11 cellular contexts compared by ENCODE assay signal in genomic region chr7:44074349-44074695, GRCh38. TPM values are rescaled to one million over a fixed set of nuclear protein-coding genes. Genes with fewer than 3 reads are reported as not detected.
A peak's percentile ranks its signal among the peaks of the same experiment; 100 is the strongest.
DNase-seq lines count a peak whose midpoint lies in the region; ATAC-seq and TF ChIP-seq lines count a peak whose summit lies in the region.
"Had no signal": no experiment of that assay in that cellular context is flagged by ENCODE, and none has a peak within 500 bp of the region (broad histone marks: within the 10 kb centered on the region; RNA-seq: fewer than 3 reads in every experiment).

No MANE protein-coding gene starts in this region.

- no peak overlapping the region for H3K4me3 ChIP-seq in CD4-positive, alpha-beta memory T cell (ENCODE audit: low read length in 2 of 2)
- H3K4me3 ChIP-seq: pancreas had no signal

- CTCF ChIA-PET in CD4-positive, alpha-beta memory T cell (lab: Charles Lee; ENCODE audit: partially characterized antibody), result interaction anchor here (0.6 kb wide), 1 partner anchor 55 kb away, joined by 3 read pairs; no protein-coding TSS in a partner anchor

- H3K9me3 ChIP-seq in CD4-positive, alpha-beta memory T cell (ENCODE audit: control insufficient read depth in 1 of 2, low read length in 2 of 2), result no peaks in the 10 kb centered on the region
- H3K9me3 ChIP-seq: pancreas had no signal

- H3K36me3 ChIP-seq in CD4-positive, alpha-beta memory T cell (ENCODE audit: insufficient read depth, low read length), result peaks cover 47% of the 10 kb centered on the region

- no peak overlapping the region for H3K27ac ChIP-seq in CD4-positive, alpha-beta memory T cell (ENCODE audit: low read depth, low read length)

- peak; percentile 46 for DNase-seq in left lobe of liver (ENCODE audit: low spot score)
- DNase-seq in stimulated activated naive CD8-positive, alpha-beta T cell treated with anti-CD3 and anti-CD28 coated beads, Interleukin-15, amount 100 ng/mL, for 72 hours, result no peak
- DNase-seq in 8988T, result no peak
- no peak for DNase-seq in D341Med (ENCODE audit: low spot score)
- no peak for DNase-seq in CD4-positive, alpha-beta memory T cell
- DNase-seq: central memory CD4-positive, alpha-beta T cell; DMS79 treated with DMSO at 0.1 percent for 48 hours had no signal

- 0 out of 2 replicates have a peak, but pooled peaks have one; percentile 10 for TF ChIP-seq POLR2A in Raji (IDR thresholded peaks at IDR 0.05; ENCODE audit: insufficient read depth, low read depth, low read length)

- POLR2A ChIA-PET in CD4-positive, alpha-beta memory T cell (lab: Charles Lee; ENCODE audit: partially characterized antibody), result interaction anchor here (1.3 to 1.5 kb wide), 2 partner anchors 8 to 18 kb away, joined by 5 to 7 read pairs; partner anchors contain the start of gene PGAM2

- H3K4me3 Mint-ChIP-seq in stimulated activated naive CD8-positive, alpha-beta T cell treated with anti-CD3 and anti-CD28 coated beads, Interleukin-15, amount 100 ng/mL, for 72 hours, result peak overlapping the region in 1 of 2 donors; percentile 66
- H3K4me3 Mint-ChIP-seq in CD4-positive, alpha-beta memory T cell, result no peak overlapping the region

- intact Hi-C loops in CD4-positive, alpha-beta memory T cell (cut with micrococcal nuclease), result no loop called here

- H3K9me3 Mint-ChIP-seq in stimulated activated naive CD8-positive, alpha-beta T cell treated with anti-CD3 and anti-CD28 coated beads, Interleukin-15, amount 100 ng/mL, for 72 hours, result no peaks in the 10 kb centered on the region
- peaks cover 0 to 1% (median 0%) of the 10 kb centered on the region in 8 donors for H3K9me3 Mint-ChIP-seq in CD4-positive, alpha-beta memory T cell

- H3K4me1 Mint-ChIP-seq in stimulated activated naive CD8-positive, alpha-beta T cell treated with anti-CD3 and anti-CD28 coated beads, Interleukin-15, amount 100 ng/mL, for 72 hours, result peaks cover 73% of the 10 kb centered on the region
- peaks cover 4 to 18% (median 12%) of the 10 kb centered on the region in 4 donors for H3K4me1 Mint-ChIP-seq in CD4-positive, alpha-beta memory T cell

- ATAC-seq in GM18868 (IDR thresholded peaks at IDR 0.05; ENCODE audit: unreplicated experiment) (peak; percentile 5), left lobe of liver (no peak), GM21526 (IDR thresholded peaks at IDR 0.05; ENCODE audit: low FRiP score, unreplicated experiment) (no peak)
- peak; percentile 11 for ATAC-seq in stimulated activated naive CD8-positive, alpha-beta T cell treated with anti-CD3 and anti-CD28 coated beads, Interleukin-15, amount 100 ng/mL, for 72 hours

- H3K27me3 ChIP-seq in CD4-positive, alpha-beta memory T cell (ENCODE audit: insufficient read depth, low read length), result no peaks in the 10 kb centered on the region
- H3K27me3 ChIP-seq: pancreas had no signal

- H3K4me1 ChIP-seq in CD4-positive, alpha-beta memory T cell (ENCODE audit: insufficient read depth, low read length), result no peaks in the 10 kb centered on the region
- H3K4me1 ChIP-seq: pancreas had no signal

- no peaks in the 10 kb centered on the region for H3K27me3 Mint-ChIP-seq in stimulated activated naive CD8-positive, alpha-beta T cell treated with anti-CD3 and anti-CD28 coated beads, Interleukin-15, amount 100 ng/mL, for 72 hours
- H3K27me3 Mint-ChIP-seq in CD4-positive, alpha-beta memory T cell, result no peaks in the 10 kb centered on the region

- H3K36me3 Mint-ChIP-seq in CD4-positive, alpha-beta memory T cell, result peaks cover 18 to 56% of the 10 kb centered on the region in 2 donors

- peak overlapping the region; percentile 2 to 93 for H3K27ac Mint-ChIP-seq in stimulated activated naive CD8-positive, alpha-beta T cell treated with anti-CD3 and anti-CD28 coated beads, Interleukin-15, amount 100 ng/mL, for 72 hours
- H3K27ac Mint-ChIP-seq in CD4-positive, alpha-beta memory T cell, result no peak overlapping the region

RNA-seq across cellular contexts. Expression of gene POLM, which starts 8.0 kb away (rescaled TPM):
- 21.0 TPM for total RNA-seq in left lobe of liver
- total RNA-seq in CD4-positive, alpha-beta memory T cell, result 10 to 100 TPM; 64.8 to 67.2 TPM
- 10 to 100 TPM in 1 of 2 donors, 1 to 10 TPM in 1; 8.0 to 18.2 TPM for polyA plus RNA-seq in CD4-positive, alpha-beta memory T cell

RNA-seq across cellular contexts. Expression of gene PGAM2, which starts 9.0 kb away (rescaled TPM):
- not detected for total RNA-seq in left lobe of liver
- total RNA-seq in CD4-positive, alpha-beta memory T cell, result 1 to 10 TPM; 1.1 to 1.5 TPM
- not detected for polyA plus RNA-seq in CD4-positive, alpha-beta memory T cell

RNA-seq across cellular contexts. Expression of gene DBNL, which starts 29.8 kb away (rescaled TPM):
- 38.9 TPM for total RNA-seq in left lobe of liver
- total RNA-seq in CD4-positive, alpha-beta memory T cell, result 100 to 1,000 TPM; 157 to 166 TPM
- polyA plus RNA-seq in CD4-positive, alpha-beta memory T cell, result 100 to 1,000 TPM; 177 to 250 TPM

RNA-seq across cellular contexts. Expression of gene AEBP1, which starts 29.8 kb away (rescaled TPM):
- total RNA-seq in left lobe of liver, result 9.4 TPM
- total RNA-seq in CD4-positive, alpha-beta memory T cell, result 1 to 10 TPM; 7.8 TPM
- 1 to 10 TPM in 1 of 2 donors, under 1 TPM in 1; 0.20 to 2.3 TPM for polyA plus RNA-seq in CD4-positive, alpha-beta memory T cell

RNA-seq across cellular contexts. Expression of gene POLD2, which starts 49.0 kb away (rescaled TPM):
- 78.3 TPM for total RNA-seq in left lobe of liver
- total RNA-seq in CD4-positive, alpha-beta memory T cell, result 10 to 100 TPM; 48.7 to 61.0 TPM
- polyA plus RNA-seq in CD4-positive, alpha-beta memory T cell, result 10 to 100 TPM; 89.4 to 94.4 TPM

Comparison
In these comparisons a context has a peak if more than half of its experiments do, and no peak if none do; other contexts are left out.
1. ATAC-seq: peak in GM18868 (single experiment) and stimulated activated naive CD8-positive, alpha-beta T cell treated with anti-CD3 and anti-CD28 coated beads, Interleukin-15, amount 100 ng/mL, for 72 hours (single experiment); none in left lobe of liver (single experiment) and GM21526 (single experiment).
2. H3K27ac Mint-ChIP-seq: peak in stimulated activated naive CD8-positive, alpha-beta T cell treated with anti-CD3 and anti-CD28 coated beads, Interleukin-15, amount 100 ng/mL, for 72 hours (2 of 2); none in CD4-positive, alpha-beta memory T cell (0 of 7).